In genomic region chr6:108850669-108851467, GRCh38 we compare ENCODE assay signal across 1 cellular context.
TF ChIP-seq lines count a peak whose summit lies in the region.

No MANE protein-coding gene starts in this region.

TF ChIP-seq in K562, 482 proteins besides CTCF, POLR2A, EP300 and RAD21 (continued from another document):
- TF ChIP-seq ESRRA (IDR thresholded peaks at IDR 0.05; ENCODE audit: borderline replicate concordance, low read depth) (peak; percentile 39; the same call in 1 of the 2 replicates), E2F1 (CRISPR knock-in tag; IDR thresholded peaks at IDR 0.05) (no peak), NKRF (IDR thresholded peaks at IDR 0.05; ENCODE audit: borderline replicate concordance) (no peak), ELF1 (tag; IDR thresholded peaks at IDR 0.05) (no peak), NR2C1 (IDR thresholded peaks at IDR 0.05) (no peak), NR2C1 (tag; IDR thresholded peaks at IDR 0.05) (peak; percentile 49; the same call in 1 of the 2 replicates), ETS1 (conservative IDR thresholded peaks at IDR 0.05; ENCODE audit: control insufficient read depth, low read depth, low read length) (no peak)
